ENCODE assay signal across 17 cellular contexts in the genomic region with DNA sequence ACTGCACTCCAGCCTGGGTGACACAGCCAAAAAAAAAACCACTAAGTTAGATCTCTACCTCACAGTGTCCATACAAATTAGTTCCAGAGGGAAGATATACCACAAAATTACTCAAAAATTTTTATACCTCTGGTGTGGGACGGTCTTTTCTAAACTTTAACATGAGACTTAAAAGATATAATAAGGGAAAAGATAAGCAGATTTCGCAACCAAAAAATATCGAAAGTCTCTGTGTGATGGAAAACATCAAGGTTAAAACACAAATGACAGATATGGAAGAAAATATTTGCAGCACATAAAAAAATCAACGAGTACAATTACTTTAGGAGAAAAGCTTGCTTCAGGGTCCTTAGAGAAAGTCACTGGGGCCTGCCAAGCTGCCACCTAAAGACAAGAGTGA.
"Had no signal": no experiment of that assay in that cellular context is flagged by ENCODE, and none has a peak within 500 bp of the region (broad histone marks: within the 10 kb centered on the region; RNA-seq: fewer than 3 reads in every experiment).

No MANE protein-coding gene starts in this region.

- H3K4me1 Mint-ChIP-seq: nephron progenitor cell had no signal

- H3K27me3 Mint-ChIP-seq: effector memory CD8-positive, alpha-beta T cell; naive thymus-derived CD4-positive, alpha-beta T cell; stimulated activated memory B cell treated with anti-CD40 and anti-IgM and Interleukin-4, amounts not matched to agents 10 μg/mL and 1 μg/mL and 100 μg/mL, for 72 hours; stimulated activated naive CD8-positive, alpha-beta T cell treated with anti-CD3 and anti-CD28 coated beads, Interleukin-15, Interleukin-2, amounts not matched to agents 100 ng/mL and 50 ng/mL, for 24 hours had no signal

- DNase-seq: effector memory CD8-positive, alpha-beta T cell; gastrocnemius medialis; glutamatergic neuron; islet precursor cell; mammary epithelial cell; naive thymus-derived CD4-positive, alpha-beta T cell; nephron progenitor cell; retina; spleen; stimulated activated CD4-positive, alpha-beta T cell treated with anti-CD3 and anti-CD28 coated beads, Interleukin-15, amount 100 ng/mL, for 24 hours; stimulated activated CD4-positive, alpha-beta T cell treated with anti-CD3 and anti-CD28 coated beads, Interleukin-1b, Interleukin-23, amount 100 ng/mL, for 48 hours; stimulated activated CD4-positive, alpha-beta T cell treated with anti-CD3 and anti-CD28 coated beads, Interleukin-4, amount 100 ng/mL, for 24 hours; tibial artery; upper lobe of left lung; uterus had no signal

- H3K9me3 Mint-ChIP-seq: effector memory CD8-positive, alpha-beta T cell; naive thymus-derived CD4-positive, alpha-beta T cell; nephron progenitor cell; stimulated activated memory B cell treated with anti-CD40 and anti-IgM and Interleukin-4, amounts not matched to agents 10 μg/mL and 1 μg/mL and 100 μg/mL, for 72 hours; stimulated activated naive CD8-positive, alpha-beta T cell treated with anti-CD3 and anti-CD28 coated beads, Interleukin-15, Interleukin-2, amounts not matched to agents 100 ng/mL and 50 ng/mL, for 24 hours had no signal

- H3K27ac Mint-ChIP-seq: effector memory CD8-positive, alpha-beta T cell; stimulated activated memory B cell treated with anti-CD40 and anti-IgM and Interleukin-4, amounts not matched to agents 10 μg/mL and 1 μg/mL and 100 μg/mL, for 72 hours; stimulated activated naive CD8-positive, alpha-beta T cell treated with anti-CD3 and anti-CD28 coated beads, Interleukin-15, Interleukin-2, amounts not matched to agents 100 ng/mL and 50 ng/mL, for 24 hours had no signal

- H3K4me3 Mint-ChIP-seq: effector memory CD8-positive, alpha-beta T cell; naive thymus-derived CD4-positive, alpha-beta T cell; nephron progenitor cell; stimulated activated memory B cell treated with anti-CD40 and anti-IgM and Interleukin-4, amounts not matched to agents 10 μg/mL and 1 μg/mL and 100 μg/mL, for 72 hours; stimulated activated naive CD8-positive, alpha-beta T cell treated with anti-CD3 and anti-CD28 coated beads, Interleukin-15, Interleukin-2, amounts not matched to agents 100 ng/mL and 50 ng/mL, for 24 hours had no signal
